In genomic region chr1:164613176-164613575, GRCh38 we compare ENCODE assay signal across 11 cellular contexts. TPM values are rescaled to one million over a fixed set of nuclear protein-coding genes. Genes with fewer than 3 reads are reported as not detected.
DNase-seq lines count a peak whose midpoint lies in the region; ATAC-seq and TF ChIP-seq lines count a peak whose summit lies in the region.
"Had no signal": no experiment of that assay in that cellular context is flagged by ENCODE, and none has a peak within 500 bp of the region (broad histone marks: within the 10 kb centered on the region; RNA-seq: fewer than 3 reads in every experiment).

No MANE protein-coding gene starts in this region.

- no peak overlapping the region for H3K4me3 ChIP-seq in GM23248
- H3K4me3 ChIP-seq in SJCRH30 = no peak overlapping the region; the same call in 1 of the 2 replicates
- H3K4me3 ChIP-seq in gastroesophageal sphincter = no peak overlapping the region
- no peak overlapping the region for H3K4me3 ChIP-seq in trophoblast cell (ENCODE audit: low read depth, low read length)

- no peak overlapping the region for H3K23ac ChIP-seq in trophoblast cell (ENCODE audit: low read length)

- H3K27ac ChIP-seq in GM23248 (no peak overlapping the region), SJCRH30 (peak overlapping the region; percentile 92), gastroesophageal sphincter (peak overlapping the region in 3 of 4 donors; percentile 26 to 72 (median 70)), trophoblast cell (ENCODE audit: low read depth, low read length) (no peak overlapping the region)

- H2AK5ac ChIP-seq in trophoblast cell (ENCODE audit: low read length) = no peak overlapping the region

- no peak overlapping the region for H4K12ac ChIP-seq in trophoblast cell (ENCODE audit: low read depth, low read length)

- H3K18ac ChIP-seq in trophoblast cell (ENCODE audit: low read length) = no peak overlapping the region

- no peak for TF ChIP-seq CTCF in gastroesophageal sphincter (IDR thresholded peaks at IDR 0.05)

- no peaks in the 10 kb centered on the region for H3K9me3 ChIP-seq in GM23248 (ENCODE audit: low read depth)
- no peaks in the 10 kb centered on the region for H3K9me3 ChIP-seq in SJCRH30 (replicated peaks)
- no peaks in the 10 kb centered on the region for H3K9me3 ChIP-seq in gastroesophageal sphincter
- no peaks in the 10 kb centered on the region for H3K9me3 ChIP-seq in trophoblast cell (ENCODE audit: insufficient read depth, low read depth, low read length)

- H3F3A ChIP-seq in GM23248 (ENCODE audit: insufficient read depth) = 0 out of 2 replicates have a peak, but pooled peaks cover 11% of the 10 kb centered on the region

- no peak overlapping the region for H3K9ac ChIP-seq in GM23248
- H3K9ac ChIP-seq in trophoblast cell (ENCODE audit: low read length) = no peak overlapping the region

- H2BK5ac ChIP-seq in trophoblast cell (ENCODE audit: low read depth, low read length, poor library complexity) = no peak overlapping the region

- TF ChIP-seq POLR2A in gastroesophageal sphincter (IDR thresholded peaks at IDR 0.05) = no peak

- H3K9me2 ChIP-seq in GM23248 (ENCODE audit: insufficient read depth) = no peaks in the 10 kb centered on the region

- H3K79me1 ChIP-seq in trophoblast cell (ENCODE audit: low read length) = peaks cover 10% of the 10 kb centered on the region

- no peaks in the 10 kb centered on the region for H3K36me3 ChIP-seq in GM23248 (ENCODE audit: low read depth)
- no peaks in the 10 kb centered on the region; the same call in 1 of the 2 replicates for H3K36me3 ChIP-seq in SJCRH30
- no peaks in the 10 kb centered on the region for H3K36me3 ChIP-seq in gastroesophageal sphincter
- peaks cover 3 to 9% of the 10 kb centered on the region in 2 experiments for H3K36me3 ChIP-seq in trophoblast cell (ENCODE audit: control insufficient read depth in 1 of 2, insufficient read depth in 2 of 2, low read length in 2 of 2)

- ATAC-seq in gastroesophageal sphincter = no peak
- ATAC-seq in GM18858 (IDR thresholded peaks at IDR 0.05; ENCODE audit: unreplicated experiment) = no peak
- ATAC-seq: Panc1 had no signal

- no peak overlapping the region for H4K8ac ChIP-seq in trophoblast cell (ENCODE audit: low read depth, low read length)

- peak overlapping the region; percentile 55 for H4K91ac ChIP-seq in trophoblast cell (ENCODE audit: low read depth, low read length)

- H2AFZ ChIP-seq in GM23248 = no peak overlapping the region
- H2AFZ ChIP-seq in trophoblast cell (ENCODE audit: insufficient read depth, low read length, poor library complexity) = no peak overlapping the region

- no peaks in the 10 kb centered on the region for H4K20me1 ChIP-seq in GM23248 (ENCODE audit: insufficient read depth)

- WGBS in GM23248 (ENCODE audit: low coverage in 1 of 2, low lambda C conversion rate in 2 of 2, missing lambda C conversion rate in 2 of 2), 2 experiments = 38 to 45% methylated on average over 3 of the region's 3 CpGs
- 8 to 64% methylated on average over 2 to 3 of the region's 3 CpGs for WGBS in gastroesophageal sphincter (ENCODE audit: low coverage in 1 of 2), 2 donors
- WGBS in trophoblast cell (ENCODE audit: extremely low coverage, insufficient coverage, insufficient read length) = no CpG with 5 or more reads among the region's 3 CpGs

- H3K27me3 ChIP-seq in GM23248 (replicated peaks; ENCODE audit: insufficient read depth) = no peaks in the 10 kb centered on the region
- H3K27me3 ChIP-seq in SJCRH30 = no peaks in the 10 kb centered on the region
- no peaks in the 10 kb centered on the region for H3K27me3 ChIP-seq in gastroesophageal sphincter
- H3K27me3 ChIP-seq in trophoblast cell (ENCODE audit: insufficient read depth, low read length) = no peaks in the 10 kb centered on the region

- peak overlapping the region; percentile 43 for H3K4ac ChIP-seq in trophoblast cell (ENCODE audit: low read depth, low read length)

- H2BK120ac ChIP-seq in trophoblast cell (ENCODE audit: insufficient read depth, low read length, poor library complexity) = peak overlapping the region; percentile 41

- H3K4me1 ChIP-seq in GM23248 (ENCODE audit: insufficient read depth) (peaks cover 22% of the 10 kb centered on the region), SJCRH30 (peaks cover 46% of the 10 kb centered on the region), gastroesophageal sphincter (peaks cover 4 to 100% (median 53%) of the 10 kb centered on the region in 3 donors), trophoblast cell (ENCODE audit: control insufficient read depth in 1 of 2, insufficient read depth in 2 of 2, low read length in 2 of 2) (peaks cover 35 to 45% of the 10 kb centered on the region in 2 experiments)

- in situ Hi-C loops in GM23248 (cut with MboI) = loop anchor here (25.0 kb wide), 2 partner anchors 174 to 1076 kb away; no protein-coding TSS in a partner anchor

- H3K14ac ChIP-seq in trophoblast cell (ENCODE audit: low read length) = no peak overlapping the region

- DNase-seq in GM23248 (peak; percentile 50), SJCRH30 (no peak), trophoblast cell (peak; percentile 11 to 69), NCI-H1105 (lab: John Stamatoyannopoulos, UW) (no peak), MV-4-11 (lab: John Stamatoyannopoulos, UW) (no peak), middle frontal gyrus (ENCODE audit: extremely low spot score, low spot score) (no peak)
- DNase-seq: aorta, NCI-H1417 treated with DMSO at 0.1 percent for 48 hours had no signal

- H3K4me2 ChIP-seq in GM23248 (ENCODE audit: unreplicated experiment) (peak overlapping the region; percentile 22), trophoblast cell (ENCODE audit: low read length) (no peak overlapping the region)

- TF ChIP-seq EP300 in gastroesophageal sphincter (IDR thresholded peaks at IDR 0.05) = no peak

- peak overlapping the region; percentile 27 for H2BK12ac ChIP-seq in trophoblast cell (ENCODE audit: low read length)

- H3K79me2 ChIP-seq in GM23248 (ENCODE audit: insufficient read depth) (peaks cover 75% of the 10 kb centered on the region), trophoblast cell (ENCODE audit: control insufficient read depth, insufficient read depth, low read length, poor library complexity) (peaks cover 10% of the 10 kb centered on the region)

RNA-seq across cellular contexts. Expression of gene PBX1, which starts 54.2 kb away (rescaled TPM):
- total RNA-seq in GM23248 (2014; rRNA removed; shearing (Covaris generic)) = 32.0 and 38.8 TPM in 2 replicates
- polyA plus RNA-seq in GM23248 (2016; fragmentation: Nextera tagmentation; extraction: Ambion mirVana) = 9.7 and 9.8 TPM in 2 replicates
- total RNA-seq in SJCRH30 (2014; rRNA removed; shearing (Covaris generic)) = 39.0 and 39.1 TPM in 2 replicates
- 100 to 1,000 TPM in 3 of 4 donors, 10 to 100 TPM in 1; 75.8 to 177 (median 140) TPM for total RNA-seq in gastroesophageal sphincter
- 67.5 and 74.6 TPM in 2 replicates for polyA plus RNA-seq in trophoblast cell (2013)

Comparison
In these comparisons a context has a peak if more than half of its experiments do, and no peak if none do; other contexts are left out.
1. DNase-seq: peak in GM23248 (single experiment) and trophoblast cell (2 of 2); none in SJCRH30 (0 of 2), NCI-H1105 (single experiment), MV-4-11 (single experiment) and middle frontal gyrus (single experiment).
2. H3K27ac ChIP-seq: peak in SJCRH30 (single experiment) and gastroesophageal sphincter (3 of 4); none in GM23248 (single experiment) and trophoblast cell (single experiment).